In the genomic region with DNA sequence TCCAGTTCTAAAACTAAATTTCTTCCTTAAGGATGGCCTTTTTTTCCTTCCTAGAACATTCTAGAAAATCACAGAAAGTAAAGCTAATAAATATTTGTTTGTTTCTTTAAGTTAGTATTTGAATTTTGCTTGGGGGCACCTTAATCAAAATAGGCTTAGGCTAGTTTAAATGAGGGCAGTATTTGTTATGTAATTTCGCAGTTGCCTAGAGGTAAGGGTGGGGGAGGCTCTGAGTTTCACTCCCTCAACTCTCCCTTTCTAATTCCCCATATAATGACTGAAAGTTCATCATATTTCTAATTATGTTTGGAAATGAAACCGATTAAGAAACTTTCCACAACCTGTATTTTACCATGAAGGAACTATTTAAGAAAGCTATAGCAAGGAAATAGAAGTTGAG, we compare ENCODE assay signal across 1 cellular context.
TF ChIP-seq lines count a peak whose summit lies in the region.

No MANE protein-coding gene starts in this region.

TF ChIP-seq in H1, 55 proteins besides CTCF, POLR2A, EP300 and RAD21:
- TF ChIP-seq SAP30 (IDR thresholded peaks at IDR 0.05; ENCODE audit: insufficient read depth, insufficient replicate concordance, low read length) = no peak
- TF ChIP-seq CHD2 (IDR thresholded peaks at IDR 0.05; ENCODE audit: low read length) = no peak
- no peak for TF ChIP-seq CHD1 (IDR thresholded peaks at IDR 0.05; ENCODE audit: low read depth, low read length)
- TF ChIP-seq RBBP5 (IDR thresholded peaks at IDR 0.05; ENCODE audit: borderline replicate concordance, low read depth, low read length) = no peak
- TF ChIP-seq GTF2F1 (IDR thresholded peaks at IDR 0.05; ENCODE audit: borderline replicate concordance, low read depth, low read length) = no peak
- TF ChIP-seq KDM1A (IDR thresholded peaks at IDR 0.05; ENCODE audit: borderline replicate concordance, low read length) = no peak
- TF ChIP-seq ATF3 (IDR thresholded peaks at IDR 0.05; ENCODE audit: insufficient read depth, low read depth, low read length) = no peak
- no peak for TF ChIP-seq CBX8 (IDR thresholded peaks at IDR 0.05; ENCODE audit: borderline replicate concordance, low read depth, low read length)
- no peak for TF ChIP-seq NRF1 (IDR thresholded peaks at IDR 0.05; ENCODE audit: low read depth, low read length)
- no peak for TF ChIP-seq YY1 (IDR thresholded peaks at IDR 0.05; ENCODE audit: low read depth, low read length)
- no peak for TF ChIP-seq TEAD4 (IDR thresholded peaks at IDR 0.05; ENCODE audit: low read depth, low read length)
- TF ChIP-seq, protein P1, sequence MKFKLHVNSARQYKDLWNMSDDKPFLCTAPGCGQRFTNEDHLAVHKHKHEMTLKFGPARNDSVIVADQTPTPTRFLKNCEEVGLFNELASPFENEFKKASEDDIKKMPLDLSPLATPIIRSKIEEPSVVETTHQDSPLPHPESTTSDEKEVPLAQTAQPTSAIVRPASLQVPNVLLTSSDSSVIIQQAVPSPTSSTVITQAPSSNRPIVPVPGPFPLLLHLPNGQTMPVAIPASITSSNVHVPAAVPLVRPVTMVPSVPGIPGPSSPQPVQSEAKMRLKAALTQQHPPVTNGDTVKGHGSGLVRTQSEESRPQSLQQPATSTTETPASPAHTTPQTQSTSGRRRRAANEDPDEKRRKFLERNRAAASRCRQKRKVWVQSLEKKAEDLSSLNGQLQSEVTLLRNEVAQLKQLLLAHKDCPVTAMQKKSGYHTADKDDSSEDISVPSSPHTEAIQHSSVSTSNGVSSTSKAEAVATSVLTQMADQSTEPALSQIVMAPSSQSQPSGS (IDR thresholded peaks at IDR 0.05; ENCODE audit: low read length) = no peak
- no peak for TF ChIP-seq HDAC2 (IDR thresholded peaks at IDR 0.05; ENCODE audit: borderline replicate concordance in 1 of 2, low read depth in 2 of 2, low read length in 2 of 2)
- TF ChIP-seq KDM5A (IDR thresholded peaks at IDR 0.05; ENCODE audit: low read length) = no peak
- no peak for TF ChIP-seq TBP (IDR thresholded peaks at IDR 0.05; ENCODE audit: low read depth, low read length)
